ENCODE assay signal across 8 cellular contexts in the genomic region with DNA sequence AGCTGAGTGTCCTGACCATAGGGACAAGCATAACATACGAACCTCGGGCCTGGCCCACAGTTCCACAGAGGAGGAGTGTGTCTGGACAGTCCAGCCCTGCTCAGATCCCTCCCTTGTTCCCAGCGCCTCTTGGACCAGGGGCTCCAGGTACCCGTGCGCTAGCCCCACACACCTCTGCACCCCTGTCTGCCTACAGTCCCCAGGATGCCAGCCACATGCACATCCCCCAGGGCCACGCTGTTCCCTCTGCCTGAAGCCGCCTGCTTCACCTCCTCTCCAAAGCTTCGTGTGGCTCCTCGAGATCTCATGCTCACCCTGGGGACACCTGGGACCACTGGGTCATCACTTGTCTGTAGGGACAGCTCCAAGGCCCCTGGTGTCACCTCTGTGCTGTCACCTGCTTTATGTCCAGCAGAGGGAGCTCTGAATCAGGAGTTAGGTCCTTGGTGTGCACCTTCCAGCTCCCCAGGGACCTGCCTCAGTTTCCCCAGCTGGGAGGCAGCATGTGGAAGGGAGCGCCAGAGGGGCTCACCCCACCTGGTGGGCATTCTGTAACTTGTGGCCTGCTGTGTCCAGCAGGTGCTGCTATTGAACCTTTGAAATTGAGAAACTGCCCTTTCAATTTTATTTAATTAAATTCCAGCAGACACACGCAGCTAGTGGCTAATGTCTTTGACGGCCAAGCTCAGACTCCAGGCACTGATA. TPM values are rescaled to one million over a fixed set of nuclear protein-coding genes. Genes with fewer than 3 reads are reported as not detected.
A peak's percentile ranks its signal among the peaks of the same experiment; 100 is the strongest.
DNase-seq lines count a peak whose midpoint lies in the region; ATAC-seq and TF ChIP-seq lines count a peak whose summit lies in the region.

No MANE protein-coding gene starts in this region.

- no peak overlapping the region for H3K4me3 Mint-ChIP-seq in stimulated activated memory B cell treated with anti-CD40 and anti-IgM and Interleukin-4, amounts not matched to agents 10 μg/mL and 1 μg/mL and 100 μg/mL, for 72 hours

- no peaks in the 10 kb centered on the region for H3K4me1 Mint-ChIP-seq in stimulated activated memory B cell treated with anti-CD40 and anti-IgM and Interleukin-4, amounts not matched to agents 10 μg/mL and 1 μg/mL and 100 μg/mL, for 72 hours

- ATAC-seq in stimulated activated memory B cell treated with anti-CD40 and anti-IgM and Interleukin-4, amounts not matched to agents 10 μg/mL and 1 μg/mL and 100 μg/mL, for 72 hours, result no peak

- H3K36me3 Mint-ChIP-seq in stimulated activated memory B cell treated with anti-CD40 and anti-IgM and Interleukin-4, amounts not matched to agents 10 μg/mL and 1 μg/mL and 100 μg/mL, for 72 hours, result no peaks in the 10 kb centered on the region

- no peaks in the 10 kb centered on the region for H3K9me3 Mint-ChIP-seq in stimulated activated memory B cell treated with anti-CD40 and anti-IgM and Interleukin-4, amounts not matched to agents 10 μg/mL and 1 μg/mL and 100 μg/mL, for 72 hours

- H3K27me3 Mint-ChIP-seq in stimulated activated memory B cell treated with anti-CD40 and anti-IgM and Interleukin-4, amounts not matched to agents 10 μg/mL and 1 μg/mL and 100 μg/mL, for 72 hours, result peaks cover 18% of the 10 kb centered on the region

- TF ChIP-seq CTCF in fibroblast of pulmonary artery (IDR thresholded peaks at IDR 0.05; ENCODE audit: low read length, missing control alignments), result peak; percentile 76

- H3K4me3 ChIP-seq in fibroblast of pulmonary artery (replicated peaks; ENCODE audit: low read depth, low read length), result no peak overlapping the region

- no peak overlapping the region for H3K27ac Mint-ChIP-seq in stimulated activated memory B cell treated with anti-CD40 and anti-IgM and Interleukin-4, amounts not matched to agents 10 μg/mL and 1 μg/mL and 100 μg/mL, for 72 hours

- DNase-seq in NCI-H446 (lab: John Stamatoyannopoulos, UW) (peak; percentile 22 to 54), NCI-H446 treated with DMSO at 0.1 percent for 48 hours (lab: John Stamatoyannopoulos, UW) (no peak), NCI-H226 (peak; percentile 10), activated T-cell treated with anti-CD3 and anti-CD28 coated beads for 4 hours (peak; percentile 35), fibroblast of pulmonary artery (ENCODE audit: low read depth) (peak; percentile 46), renal cortical epithelial cell (ENCODE audit: low read depth) (peak; percentile 32), DMS153 (lab: John Stamatoyannopoulos, UW) (no peak)

RNA-seq across cellular contexts. Expression of gene YTHDF1, which starts 7.3 kb away (rescaled TPM):
- 18.8 and 32.8 TPM in 2 replicates for total RNA-seq in renal cortical epithelial cell

RNA-seq across cellular contexts. Expression of gene BIRC7, which starts 12.4 kb away (rescaled TPM):
- total RNA-seq in renal cortical epithelial cell, result 0.15 TPM in 1 of 2 replicates, not detected in the other

RNA-seq across cellular contexts. Expression of gene NKAIN4, which starts 31.0 kb away (rescaled TPM):
- 7.5 TPM in 2 replicates for total RNA-seq in renal cortical epithelial cell

RNA-seq across cellular contexts. Expression of gene ARFGAP1, which starts 49.3 kb away (rescaled TPM):
- total RNA-seq in renal cortical epithelial cell, result 73.5 and 74.1 TPM in 2 replicates

Comparison
In these comparisons a context has a peak if more than half of its experiments do, and no peak if none do; other contexts are left out.
1. DNase-seq: peak in NCI-H446 (2 of 2), NCI-H226 (single experiment), activated T-cell treated with anti-CD3 and anti-CD28 coated beads for 4 hours (single experiment), fibroblast of pulmonary artery (single experiment) and renal cortical epithelial cell (single experiment); none in NCI-H446 treated with DMSO at 0.1 percent for 48 hours (single experiment) and DMS153 (single experiment).